20 cellular contexts compared by ENCODE assay signal in the genomic region with DNA sequence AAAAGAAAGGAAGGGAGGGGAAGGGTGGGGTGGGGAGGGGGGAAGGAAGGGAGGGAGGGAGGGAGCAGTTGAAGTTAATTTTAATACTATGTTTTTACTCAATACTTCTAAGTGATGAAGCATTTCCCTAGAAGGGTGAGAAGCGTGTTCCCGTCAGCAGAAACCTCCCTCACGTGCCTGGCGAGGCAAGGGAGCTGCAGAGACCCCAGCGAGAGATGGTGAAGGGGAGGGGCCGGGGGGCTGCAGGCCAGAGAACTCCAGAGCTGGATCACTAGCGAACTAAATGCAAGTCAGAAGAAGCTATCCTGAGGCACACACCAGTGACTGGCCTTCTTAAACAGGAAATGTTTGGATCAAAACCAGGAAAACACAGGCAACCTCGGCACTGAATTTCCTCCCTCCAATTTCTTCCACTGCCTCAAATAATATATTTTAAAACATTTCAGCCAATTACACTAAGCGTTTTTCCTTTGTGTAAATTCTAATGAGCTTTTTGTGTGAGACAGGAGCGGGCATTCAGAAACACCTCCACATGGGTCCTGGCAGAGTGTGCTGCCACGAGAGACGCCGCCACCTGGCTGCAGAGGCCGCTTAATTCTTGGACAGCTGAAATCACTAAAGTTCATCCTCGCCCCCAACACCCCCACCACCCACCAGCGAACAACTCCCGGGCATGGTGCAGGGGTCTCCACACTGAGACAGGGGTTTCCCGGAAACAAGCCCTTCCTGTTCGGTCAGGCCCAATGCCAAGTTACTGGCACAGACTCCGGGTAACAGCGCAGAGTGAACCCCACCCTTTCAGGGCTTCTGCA. TPM values are rescaled to one million over a fixed set of nuclear protein-coding genes. Genes with fewer than 3 reads are reported as not detected.
DNase-seq lines count a peak whose midpoint lies in the region; ATAC-seq, FAIRE-seq and TF ChIP-seq lines count a peak whose summit lies in the region.
"Had no signal": no experiment of that assay in that cellular context is flagged by ENCODE, and none has a peak within 500 bp of the region (broad histone marks: within the 10 kb centered on the region; RNA-seq: fewer than 3 reads in every experiment).

No MANE protein-coding gene starts in this region.

- H4K8ac ChIP-seq in H1 (ENCODE audit: extremely low read depth, insufficient read depth, low read length) = no peak overlapping the region

- H3K79me1 ChIP-seq in H1 (ENCODE audit: low read depth, low read length) = peaks cover 30% of the 10 kb centered on the region

- no peak overlapping the region for H2BK120ac ChIP-seq in H1 (replicated peaks; ENCODE audit: low read depth, low read length)

- H2BK12ac ChIP-seq in H1 (ENCODE audit: low read depth, low read length) = no peak overlapping the region

- in situ Hi-C loops in G401 (cut with HindIII; ENCODE audit: low sequenced_read_pairs) = no loop called here

- no peak overlapping the region for H3K4me2 ChIP-seq in H1 (ENCODE audit: insufficient read depth in 1 of 2, low read depth in 2 of 2, low read length in 2 of 2)
- H3K4me2 ChIP-seq: PC-9 had no signal

- DNase-seq in G401 (ENCODE audit: low spot score) = peak; percentile 84
- peak; percentile 25 for DNase-seq in NCI-H2081 treated with DMSO at 0.1 percent for 48 hours (lab: John Stamatoyannopoulos, UW)
- no peak for DNase-seq in H1 (ENCODE audit: low read depth in 1 of 2, low spot score in 2 of 2)
- DNase-seq in medulla oblongata (ENCODE audit: extremely low spot score) = peak; percentile 15
- no peak for DNase-seq in CD4-positive, alpha-beta memory T cell
- no peak for DNase-seq in GM10248 (ENCODE audit: extremely low spot score)
- DNase-seq: ACHN; Calu3; CD4-positive, CD25-positive, alpha-beta regulatory T cell; DMS53; HCEC 1CT; MV-4-11; NCI-H1417; NCI-H187 treated with DMSO at 0.1 percent for 48 hours; NCI-H2171 treated with DMSO at 0.1 percent for 48 hours; NCI-H510A; NCI-H82; PC-9 had no signal

- no peak overlapping the region for H2BK15ac ChIP-seq in H1 (ENCODE audit: low read length)

- H3K27ac Mint-ChIP-seq in CD4-positive, alpha-beta memory T cell = no peak overlapping the region
- H3K27ac Mint-ChIP-seq: B cell; CD4-positive, CD25-positive, alpha-beta regulatory T cell had no signal

- H2AFZ ChIP-seq in H1 (ENCODE audit: low read length) = no peak overlapping the region
- H2AFZ ChIP-seq: PC-9 had no signal

- no peak overlapping the region for H2BK20ac ChIP-seq in H1 (ENCODE audit: low read length)

- no peak overlapping the region for H2AK5ac ChIP-seq in H1 (ENCODE audit: low read depth, low read length)

- peaks cover 32 to 50% of the 10 kb centered on the region in 2 experiments for H4K20me1 ChIP-seq in H1 (replicated peaks in 1 of 2; ENCODE audit: control insufficient read depth in 1 of 2, insufficient read depth in 2 of 2, low read length in 2 of 2)

- H3K79me2 ChIP-seq in H1 (ENCODE audit: control insufficient read depth in 1 of 2, insufficient read depth in 2 of 2, low read length in 2 of 2) = peaks cover 3 to 81% of the 10 kb centered on the region in 2 experiments; a peak in 3 of 4 replicates

- TF ChIP-seq CTCF in H1 (IDR thresholded peaks at IDR 0.05; ENCODE audit: control extremely low read depth in 1 of 3, insufficient read depth in 1 of 3, low read depth in 1 of 3, low read length in 3 of 3) (no peak), GM10248 (IDR thresholded peaks at IDR 0.05; ENCODE audit: control extremely low read depth, extremely low read depth, low read depth, missing control alignments) (no peak)

- POLR2A ChIA-PET in H1 (lab: Charles Lee; ENCODE audit: partially characterized antibody) (interaction anchor here (0.7 to 1.9 kb wide), 7 partner anchors 9 to 975 kb away, joined by 3 to 5 read pairs (median 3); no protein-coding TSS in a partner anchor), GM10248 (lab: Yijun Ruan, JAX) (no interaction called here)
- POLR2A ChIA-PET in CD4-positive, alpha-beta memory T cell (lab: Charles Lee; ENCODE audit: partially characterized antibody) = no interaction called here

- H4K91ac ChIP-seq in H1 (replicated peaks; ENCODE audit: insufficient read length, low read length) = no peak overlapping the region

- H2BK5ac ChIP-seq in H1 (ENCODE audit: low read depth, low read length) = peak overlapping the region; percentile 44; the same call in 1 of the 2 replicates

- no peak overlapping the region for H4K5ac ChIP-seq in H1 (ENCODE audit: insufficient read length, low read depth, low read length)

- 92% methylated on average over 21 of the region's 21 CpGs; no CpG with 5 or more reads in 1 of the 2 experiments for WGBS in H1 (ENCODE audit: extremely low coverage in 1 of 2, insufficient coverage in 1 of 2, insufficient read length in 1 of 2, insufficient replicate concordance in 2 of 2, low coverage in 1 of 2, low lambda C conversion rate in 2 of 2, missing lambda C conversion rate in 1 of 2), 2 experiments

- 0 out of 2 replicates have a peak, but pooled peaks cover 2% of the 10 kb centered on the region for H3K23me2 ChIP-seq in H1 (ENCODE audit: low read depth, low read length)

- H3K14ac ChIP-seq in H1 (ENCODE audit: insufficient read length) = no peak overlapping the region

- intact Hi-C loops in CD4-positive, alpha-beta memory T cell (cut with micrococcal nuclease) = no loop called here

- no peak for TF ChIP-seq EP300 in H1 (IDR thresholded peaks at IDR 0.05; ENCODE audit: borderline replicate concordance in 1 of 2, low read depth in 2 of 2, low read length in 2 of 2)

- no peak overlapping the region for H3K27ac ChIP-seq in H1 (ENCODE audit: low read depth, low read length)
- no peak overlapping the region for H3K27ac ChIP-seq in CD4-positive, alpha-beta memory T cell (ENCODE audit: low read depth, low read length)
- H3K27ac ChIP-seq: PC-9 had no signal

- no peaks in the 10 kb centered on the region; a peak in 1 of 7 replicates for H3K4me1 ChIP-seq in H1 (replicated peaks in 1 of 4; ENCODE audit: control insufficient read depth in 3 of 4, insufficient read depth in 4 of 4, low read length in 3 of 4)
- no peaks in the 10 kb centered on the region for H3K4me1 ChIP-seq in CD4-positive, alpha-beta memory T cell (ENCODE audit: insufficient read depth, low read length)

- no peak overlapping the region for H3K4me3 Mint-ChIP-seq in CD4-positive, alpha-beta memory T cell
- H3K4me3 Mint-ChIP-seq: B cell had no signal

- no peaks in the 10 kb centered on the region for H3K9me3 ChIP-seq in H1 (ENCODE audit: insufficient read depth in 2 of 2, low read depth in 1 of 2, low read length in 1 of 2)
- no peaks in the 10 kb centered on the region for H3K9me3 ChIP-seq in CD4-positive, alpha-beta memory T cell (ENCODE audit: control insufficient read depth in 1 of 2, low read length in 2 of 2)

- no peaks in the 10 kb centered on the region for H3K27me3 Mint-ChIP-seq in CD4-positive, alpha-beta memory T cell
- H3K27me3 Mint-ChIP-seq: B cell; CD4-positive, CD25-positive, alpha-beta regulatory T cell had no signal

- FAIRE-seq in H1 (lab: Jason Lieb, UNC) = no peak

- no peak overlapping the region for H3K4me3 ChIP-seq in H1 (ENCODE audit: extremely low read depth in 1 of 4, insufficient read depth in 2 of 4, low read depth in 3 of 4, low read length in 4 of 4)
- H3K4me3 ChIP-seq in CD4-positive, alpha-beta memory T cell (ENCODE audit: low read length in 2 of 2) = no peak overlapping the region
- H3K4me3 ChIP-seq: PC-9 had no signal

- no peak for TF ChIP-seq RAD21 in H1 (IDR thresholded peaks at IDR 0.05 in 1 of 2, conservative IDR thresholded peaks at IDR 0.05 in 1 of 2; ENCODE audit: low read depth in 2 of 2, low read length in 2 of 2)

- H3K9me3 Mint-ChIP-seq in CD4-positive, alpha-beta memory T cell = no peaks in the 10 kb centered on the region
- H3K9me3 Mint-ChIP-seq: CD4-positive, CD25-positive, alpha-beta regulatory T cell had no signal

- no peaks in the 10 kb centered on the region for H3K27me3 ChIP-seq in H1 (replicated peaks in 1 of 4; ENCODE audit: control insufficient read depth in 3 of 4, extremely low read depth in 1 of 4, insufficient read depth in 3 of 4, low read length in 3 of 4)
- H3K27me3 ChIP-seq in CD4-positive, alpha-beta memory T cell (ENCODE audit: insufficient read depth, low read length) = no peaks in the 10 kb centered on the region

- TF ChIP-seq POLR2A in H1 (IDR thresholded peaks at IDR 0.05; ENCODE audit: control extremely low read depth in 1 of 2, low read depth in 2 of 2, low read length in 2 of 2) = no peak

- no peak overlapping the region for H3K4ac ChIP-seq in H1 (replicated peaks; ENCODE audit: insufficient read length, low read depth, low read length)

- H3K23ac ChIP-seq in H1 (ENCODE audit: insufficient read length) = no peak overlapping the region

- peaks cover 3 to 21% (median 8%) of the 10 kb centered on the region in 4 donors for H3K4me1 Mint-ChIP-seq in CD4-positive, alpha-beta memory T cell

- CTCF ChIA-PET in H1 (lab: Charles Lee; ENCODE audit: partially characterized antibody) (interaction anchor here (0.8 to 1.3 kb wide), 5 partner anchors 12 to 209 kb away, joined by 3 read pairs; no protein-coding TSS in a partner anchor), GM10248 (lab: Yijun Ruan, JAX) (no interaction called here)
- CTCF ChIA-PET in CD4-positive, alpha-beta memory T cell (lab: Charles Lee; ENCODE audit: partially characterized antibody) = no interaction called here

- H3K9ac ChIP-seq in H1 (replicated peaks in 1 of 4; ENCODE audit: extremely low read depth in 1 of 4, low read depth in 3 of 4, low read length in 3 of 4) = no peak overlapping the region

- no peak for ATAC-seq in HG03342 (IDR thresholded peaks at IDR 0.05; ENCODE audit: unreplicated experiment)

- H3K36me3 Mint-ChIP-seq in CD4-positive, alpha-beta memory T cell = peaks cover 32 to 66% of the 10 kb centered on the region in 2 donors

- no peak overlapping the region for H3K56ac ChIP-seq in H1 (replicated peaks; ENCODE audit: insufficient read length, low read depth, low read length)

- H3K36me3 ChIP-seq in H1 (ENCODE audit: control insufficient read depth in 2 of 4, insufficient read depth in 4 of 4, low read length in 3 of 4) = peaks cover 22 to 55% (median 44%) of the 10 kb centered on the region in 4 experiments
- H3K36me3 ChIP-seq in CD4-positive, alpha-beta memory T cell (ENCODE audit: insufficient read depth, low read length) = peaks cover 50% of the 10 kb centered on the region

- H3K18ac ChIP-seq in H1 (ENCODE audit: extremely low read depth, low read length) = no peak overlapping the region

RNA-seq across cellular contexts. Expression of gene WDR4, which starts 17.8 kb away (rescaled TPM):
- 29.8 and 35.4 TPM in 2 replicates for total RNA-seq in G401 (2014; rRNA removed; shearing (Covaris generic))
- 43.1 and 47.8 TPM in 2 replicates for total RNA-seq in H1 (2021; fragmentation: NEBNext Ultra II Directional; extraction: Animal tissue kit (Norgen Biotek cat#: 25700))
- 28.9 and 45.5 TPM in 2 replicates for polyA plus RNA-seq in H1 (2011; rRNA removed)
- 35.0 TPM for polyA plus RNA-seq in H1 (2011; cell fraction: cytosol; rRNA removed)
- polyA plus RNA-seq in H1 (2011; cell fraction: nucleus; rRNA removed) = 77.6 TPM
- polyA plus RNA-seq in H1 (2012, experiment 1 of 2) = 25.0 to 41.3 TPM (median 37.5 TPM) in 4 replicates
- 25.2 TPM for polyA plus RNA-seq in H1 (2012, experiment 2 of 2)
- 19.7 TPM for polyA plus RNA-seq in H1 (2013, experiment 1 of 2)
- polyA plus RNA-seq in H1 (2013, experiment 2 of 2) = 20.5 TPM
- 47.7 and 48.4 TPM in 2 replicates for polyA minus RNA-seq in H1 (2011; rRNA and poly(A)+ RNA removed)
- 20.1 TPM for polyA minus RNA-seq in H1 (2011; cell fraction: cytosol; rRNA and poly(A)+ RNA removed)
- 70.6 TPM for polyA minus RNA-seq in H1 (2011; cell fraction: nucleus; rRNA and poly(A)+ RNA removed)
- 10 to 100 TPM; 23.5 to 27.5 TPM for total RNA-seq in CD4-positive, alpha-beta memory T cell
- polyA plus RNA-seq in CD4-positive, alpha-beta memory T cell = 10 to 100 TPM in 1 of 2 donors, 1 to 10 TPM in 1; 7.3 to 10.6 TPM

RNA-seq across cellular contexts. Expression of gene NDUFV3, which starts 31.6 kb away (rescaled TPM):
- total RNA-seq in G401 (2014; rRNA removed; shearing (Covaris generic)) = 45.5 and 47.9 TPM in 2 replicates
- 44.4 and 47.1 TPM in 2 replicates for total RNA-seq in H1 (2021; fragmentation: NEBNext Ultra II Directional; extraction: Animal tissue kit (Norgen Biotek cat#: 25700))
- polyA plus RNA-seq in H1 (2011; rRNA removed) = 17.0 and 18.2 TPM in 2 replicates
- 23.3 TPM for polyA plus RNA-seq in H1 (2011; cell fraction: cytosol; rRNA removed)
- 23.3 TPM for polyA plus RNA-seq in H1 (2011; cell fraction: nucleus; rRNA removed)
- polyA plus RNA-seq in H1 (2012, experiment 1 of 2) = 27.5 to 34.5 TPM (median 31.8 TPM) in 4 replicates
- 22.5 TPM for polyA plus RNA-seq in H1 (2012, experiment 2 of 2)
- polyA plus RNA-seq in H1 (2013, experiment 1 of 2) = 40.8 TPM
- 37.8 TPM for polyA plus RNA-seq in H1 (2013, experiment 2 of 2)
- 12.9 and 14.9 TPM in 2 replicates for polyA minus RNA-seq in H1 (2011; rRNA and poly(A)+ RNA removed)
- 19.4 TPM for polyA minus RNA-seq in H1 (2011; cell fraction: cytosol; rRNA and poly(A)+ RNA removed)
- polyA minus RNA-seq in H1 (2011; cell fraction: nucleus; rRNA and poly(A)+ RNA removed) = 12.8 TPM
- 10 to 100 TPM; 28.1 to 33.2 TPM for total RNA-seq in CD4-positive, alpha-beta memory T cell
- polyA plus RNA-seq in CD4-positive, alpha-beta memory T cell = 10 to 100 TPM in 1 of 2 donors, 1 to 10 TPM in 1; 9.1 to 23.6 TPM

Comparison
In these comparisons a context has a peak if more than half of its experiments do, and no peak if none do; other contexts are left out.
1. DNase-seq: peak in G401 (single experiment), NCI-H2081 treated with DMSO at 0.1 percent for 48 hours (single experiment) and medulla oblongata (single experiment); none in H1 (0 of 2), CD4-positive, alpha-beta memory T cell (0 of 5) and GM10248 (single experiment).